Comparison of ENCODE assay signal across 8 cellular contexts in the genomic region with DNA sequence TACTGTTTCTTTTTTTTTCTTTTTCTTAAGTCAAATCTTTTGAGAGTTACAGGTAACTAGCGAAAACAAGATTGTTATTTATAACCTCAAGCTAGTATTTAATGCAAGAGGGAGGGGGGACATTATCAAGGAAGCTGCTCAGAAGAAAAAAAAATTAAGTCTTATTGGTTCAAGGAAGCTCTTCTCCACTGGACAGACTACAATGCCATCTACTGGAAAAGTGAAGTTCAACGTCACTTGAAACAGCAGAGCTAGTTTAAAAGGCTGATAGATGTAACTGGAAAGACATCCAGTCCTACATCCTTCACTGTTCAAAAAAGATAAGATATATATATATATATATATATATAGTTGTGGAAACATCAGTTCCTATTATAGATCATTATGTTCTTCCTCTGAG.
DNase-seq lines count a peak whose midpoint lies in the region; ATAC-seq and TF ChIP-seq lines count a peak whose summit lies in the region.

No MANE protein-coding gene starts in this region.

- CTCF ChIA-PET in T-cell (lab: Charles Lee): interaction anchor here in 1 of 2 donors (0.7 kb wide), 4 partner anchors 16 to 1215 kb away, joined by 3 to 8 read pairs (median 6); no protein-coding TSS in a partner anchor

- H3K27ac Mint-ChIP-seq in T-cell: no peak overlapping the region

- H3K36me3 Mint-ChIP-seq in T-cell: no peaks in the 10 kb centered on the region

- no peaks in the 10 kb centered on the region for H3K4me1 Mint-ChIP-seq in T-cell

- H4K20me1 ChIP-seq in Loucy (ENCODE audit: insufficient read depth, low read length, poor library complexity, severe bottlenecking): no peaks in the 10 kb centered on the region

- H2AFZ ChIP-seq in Loucy (ENCODE audit: low read length): no peak overlapping the region; the same call in 1 of the 2 replicates

- H3K79me2 ChIP-seq in Loucy (ENCODE audit: insufficient read depth, low read length): no peaks in the 10 kb centered on the region

- H3K36me3 ChIP-seq in Loucy (ENCODE audit: insufficient read depth, low read length) (no peaks in the 10 kb centered on the region), SJCRH30 (no peaks in the 10 kb centered on the region)

- TF ChIP-seq CTCF in Loucy (conservative IDR thresholded peaks at IDR 0.05; ENCODE audit: low read length) (peak; percentile 66), fibroblast of pulmonary artery (IDR thresholded peaks at IDR 0.05; ENCODE audit: low read length, missing control alignments) (peak; percentile 65), retinal pigment epithelial cell (conservative IDR thresholded peaks at IDR 0.05; ENCODE audit: low read depth, low read length) (peak; percentile 64), omental fat pad (IDR thresholded peaks at IDR 0.05) (no peak)

- H3K4me3 ChIP-seq in Loucy (ENCODE audit: low read length, poor library complexity, severe bottlenecking) (no peak overlapping the region), SJCRH30 (no peak overlapping the region), fibroblast of pulmonary artery (replicated peaks; ENCODE audit: low read depth, low read length) (no peak overlapping the region), retinal pigment epithelial cell (ENCODE audit: low read length) (no peak overlapping the region)

- peak; percentile 47 for DNase-seq in Daoy (ENCODE audit: low read depth)
- DNase-seq in SJCRH30: peak; percentile 2 to 46
- peak; percentile 85 for DNase-seq in fibroblast of pulmonary artery (ENCODE audit: low read depth)
- DNase-seq in retinal pigment epithelial cell (ENCODE audit: low read depth): peak; percentile 36
- no peak for DNase-seq in omental fat pad (ENCODE audit: low spot score)
- DNase-seq in T-cell: no peak

- POLR2A ChIA-PET in T-cell (lab: Charles Lee): no interaction called here

- H3K9ac ChIP-seq in Loucy (ENCODE audit: low read depth, low read length, poor library complexity, severe bottlenecking): no peak overlapping the region

- H3K9me3 Mint-ChIP-seq in T-cell: no peaks in the 10 kb centered on the region

- no peak overlapping the region for H3K4me2 ChIP-seq in Loucy (ENCODE audit: low read depth, low read length, poor library complexity, severe bottlenecking)

- H3K27me3 ChIP-seq in Loucy (ENCODE audit: insufficient read depth, low read length, poor library complexity, severe bottlenecking): no peaks in the 10 kb centered on the region
- no peaks in the 10 kb centered on the region for H3K27me3 ChIP-seq in SJCRH30

- H3K4me3 Mint-ChIP-seq in T-cell: no peak overlapping the region

- no peak for ATAC-seq in HG03280 (IDR thresholded peaks at IDR 0.05; ENCODE audit: unreplicated experiment)
- ATAC-seq in omental fat pad (ENCODE audit: low FRiP score): no peak
- no peak for ATAC-seq in T-cell (replicated peaks in 1 of 4)

- H3F3A ChIP-seq in Loucy (ENCODE audit: low read depth): no peaks in the 10 kb centered on the region

- H3K4me1 ChIP-seq in Loucy (ENCODE audit: insufficient read depth, low read length, poor library complexity, severe bottlenecking) (no peaks in the 10 kb centered on the region), SJCRH30 (no peaks in the 10 kb centered on the region)

- H3K27me3 Mint-ChIP-seq in T-cell: peaks cover 0 to 2% of the 10 kb centered on the region in 2 donors

- H3K9me3 ChIP-seq in Loucy (ENCODE audit: insufficient read depth, low read depth, low read length) (no peaks in the 10 kb centered on the region), SJCRH30 (replicated peaks) (no peaks in the 10 kb centered on the region)

- no peaks in the 10 kb centered on the region for H3K9me2 ChIP-seq in Loucy (replicated peaks; ENCODE audit: low read depth, low read length)

- no peak overlapping the region for H3K27ac ChIP-seq in SJCRH30

Comparison
In these comparisons a context has a peak if more than half of its experiments do, and no peak if none do; other contexts are left out.
1. DNase-seq: peak in Daoy (single experiment), SJCRH30 (2 of 2), fibroblast of pulmonary artery (single experiment) and retinal pigment epithelial cell (single experiment); none in omental fat pad (single experiment) and T-cell (0 of 34).
2. CTCF ChIP-seq: peak in Loucy (single experiment), fibroblast of pulmonary artery (single experiment) and retinal pigment epithelial cell (single experiment); none in omental fat pad (0 of 3).